Comparison of ENCODE assay signal across 12 cellular contexts in genomic region chr13:31749929-31750328, GRCh38. TPM values are rescaled to one million over a fixed set of nuclear protein-coding genes. Genes with fewer than 3 reads are reported as not detected.
DNase-seq lines count a peak whose midpoint lies in the region; ATAC-seq and TF ChIP-seq lines count a peak whose summit lies in the region.
"Had no signal": no experiment of that assay in that cellular context is flagged by ENCODE, and none has a peak within 500 bp of the region (broad histone marks: within the 10 kb centered on the region; RNA-seq: fewer than 3 reads in every experiment).

No MANE protein-coding gene starts in this region.

- no peak overlapping the region for H3K9ac ChIP-seq in PC-3 (ENCODE audit: low read length)

- H3K27ac ChIP-seq in PC-3 (ENCODE audit: low read length) (no peak overlapping the region), vagina (no peak overlapping the region)

- H3K36me3 ChIP-seq in PC-3 (ENCODE audit: low read depth, low read length) (no peaks in the 10 kb centered on the region), vagina (no peaks in the 10 kb centered on the region)

- H4K20me1 ChIP-seq in PC-3 (ENCODE audit: low read length): no peaks in the 10 kb centered on the region

- no peaks in the 10 kb centered on the region for H3K9me2 ChIP-seq in PC-3 (replicated peaks; ENCODE audit: low read length)

- no peaks in the 10 kb centered on the region for H3K79me2 ChIP-seq in PC-3 (ENCODE audit: low read length)

- intact Hi-C loops in PC-3 (cut with micrococcal nuclease) (no loop called here), vagina (cut with DNase I) (no loop called here)

- TF ChIP-seq POLR2A in vagina (IDR thresholded peaks at IDR 0.05): no peak

- H3K27me3 ChIP-seq in PC-3 (ENCODE audit: low read length) (peaks cover 54% of the 10 kb centered on the region), vagina (no peaks in the 10 kb centered on the region)

- H3F3A ChIP-seq in PC-3 (ENCODE audit: low read length, unreplicated experiment): no peaks in the 10 kb centered on the region

- CTCF ChIA-PET in PC-3 (lab: Charles Lee): no interaction called here

- H3K9me3 ChIP-seq in PC-3 (ENCODE audit: low read length) (no peaks in the 10 kb centered on the region), vagina (no peaks in the 10 kb centered on the region)

- no peak overlapping the region for H3K4me3 ChIP-seq in PC-3 (ENCODE audit: low read length)
- H3K4me3 ChIP-seq in epithelial cell of esophagus (ENCODE audit: low read length): no peak overlapping the region
- no peak overlapping the region for H3K4me3 ChIP-seq in skeletal muscle cell (ENCODE audit: low read depth, low read length)
- no peak overlapping the region for H3K4me3 ChIP-seq in vagina

- no TSS peak for BruUV-seq in PC-3 (replicated peaks; lab: Mats Ljungman, UMichigan)

- TF ChIP-seq CTCF in PC-3 (conservative IDR thresholded peaks at IDR 0.05; ENCODE audit: low read depth, low read length) (no peak), epithelial cell of esophagus (IDR thresholded peaks at IDR 0.05; ENCODE audit: insufficient read depth, low read depth, low read length, missing control alignments) (no peak), vagina (IDR thresholded peaks at IDR 0.05) (no peak)

- no peak overlapping the region for H2AFZ ChIP-seq in PC-3 (ENCODE audit: low read length)

- POLR2A ChIA-PET in PC-3 (lab: Charles Lee; ENCODE audit: unreplicated experiment): no interaction called here

- ATAC-seq in PC-3: no peak

- H3K4me1 ChIP-seq in PC-3 (ENCODE audit: insufficient read depth, low read length): no peaks in the 10 kb centered on the region
- no peaks in the 10 kb centered on the region for H3K4me1 ChIP-seq in vagina

- DNase-seq in GM04504 (ENCODE audit: low read depth): peak; percentile 91
- DNase-seq in PC-3: peak; percentile 42
- peak; percentile 66 for DNase-seq in epithelial cell of esophagus (ENCODE audit: low read depth)
- peak; percentile 91 for DNase-seq in skeletal muscle cell (ENCODE audit: low read depth)
- DNase-seq in vagina (ENCODE audit: extremely low spot score in 2 of 2): no peak
- DNase-seq in COR-L47 (lab: John Stamatoyannopoulos, UW): no peak
- no peak for DNase-seq in NAMALWA (ENCODE audit: low spot score)
- no peak for DNase-seq in stimulated activated CD4-positive, alpha-beta T cell treated with anti-CD3 and anti-CD28 coated beads, Interleukin-4, amount 100 ng/mL, for 24 hours
- DNase-seq: DMS79, kidney, NCI-H187 had no signal

- no peak overlapping the region for H3K4me2 ChIP-seq in PC-3 (ENCODE audit: low read length)

RNA-seq across cellular contexts. Expression of gene RXFP2, which starts 10.6 kb away (rescaled TPM):
- not detected in 2 replicates for total RNA-seq in PC-3 (2014; rRNA removed)
- total RNA-seq in vagina: not detected
- total RNA-seq: epithelial cell of proximal tubule had no signal

Comparison
In these comparisons a context has a peak if more than half of its experiments do, and no peak if none do; other contexts are left out.
1. DNase-seq: peak in GM04504 (single experiment), PC-3 (single experiment), epithelial cell of esophagus (single experiment) and skeletal muscle cell (single experiment); none in vagina (0 of 2), COR-L47 (single experiment), NAMALWA (single experiment) and stimulated activated CD4-positive, alpha-beta T cell treated with anti-CD3 and anti-CD28 coated beads, Interleukin-4, amount 100 ng/mL, for 24 hours (single experiment).